Comparison of ENCODE assay signal across 1 cellular context in genomic region chr12:113932411-113933196, GRCh38.
A peak's percentile ranks its signal among the peaks of the same experiment; 100 is the strongest.
TF ChIP-seq lines count a peak whose summit lies in the region.

No MANE protein-coding gene starts in this region.

TF ChIP-seq in K562, 482 proteins besides CTCF, POLR2A, EP300 and RAD21 (continued from another document and continues in another):
- TF ChIP-seq FIP1L1 (IDR thresholded peaks at IDR 0.05; ENCODE audit: low read depth, low read length, poor library complexity, severe bottlenecking): no peak
- TF ChIP-seq ARNT (IDR thresholded peaks at IDR 0.05): peak; percentile 73 to 82
- no peak for TF ChIP-seq TCF7 (IDR thresholded peaks at IDR 0.05; ENCODE audit: borderline replicate concordance)
- TF ChIP-seq CBX3 (IDR thresholded peaks at IDR 0.05; ENCODE audit: borderline replicate concordance in 1 of 2, low read length in 2 of 2): no peak
- peak; percentile 77; the same call in 1 of the 2 replicates for TF ChIP-seq FOSL1 (tag; conservative IDR thresholded peaks at IDR 0.05)
- TF ChIP-seq TAL1 (IDR thresholded peaks at IDR 0.05): peak; percentile 98
- no peak for TF ChIP-seq ASH1L (IDR thresholded peaks at IDR 0.05; ENCODE audit: borderline replicate concordance, low read depth, partially characterized antibody)
- TF ChIP-seq ZNF512 (tag; IDR thresholded peaks at IDR 0.05): no peak
- TF ChIP-seq NFRKB (IDR thresholded peaks at IDR 0.05; ENCODE audit: low read depth): no peak
- no peak for TF ChIP-seq HNRNPL (IDR thresholded peaks at IDR 0.05; ENCODE audit: low read depth, low read length)
- TF ChIP-seq SFPQ (IDR thresholded peaks at IDR 0.05; ENCODE audit: low read depth, low read length): no peak
- TF ChIP-seq NFE2 (IDR thresholded peaks at IDR 0.05; ENCODE audit: low read depth): peak; percentile 26; the same call in 1 of the 2 replicates
- TF ChIP-seq POLR2AphosphoS2 (IDR thresholded peaks at IDR 0.05; ENCODE audit: low read length): no peak
- TF ChIP-seq TARDBP (IDR thresholded peaks at IDR 0.05): peak; percentile 86; the same call in 1 of the 2 replicates
- TF ChIP-seq BCOR (IDR thresholded peaks at IDR 0.05): peak; percentile 62; the same call in 1 of the 2 replicates
- no peak for TF ChIP-seq BCLAF1 (IDR thresholded peaks at IDR 0.05; ENCODE audit: borderline replicate concordance in 1 of 2, control insufficient read depth in 1 of 2, low read depth in 2 of 2, low read length in 1 of 2)
- TF ChIP-seq STAT5A (IDR thresholded peaks at IDR 0.05; ENCODE audit: borderline replicate concordance, low read length): peak; percentile 87
- TF ChIP-seq ELF2 (CRISPR knock-in tag; IDR thresholded peaks at IDR 0.05): no peak
- peak; percentile 41; the same call in 1 of the 2 replicates for TF ChIP-seq ZNF175 (CRISPR knock-in tag; IDR thresholded peaks at IDR 0.05; ENCODE audit: low read depth)
- TF ChIP-seq ZNF407 (IDR thresholded peaks at IDR 0.05; ENCODE audit: low read depth): no peak
- no peak for TF ChIP-seq ZC3H8 (IDR thresholded peaks at IDR 0.05)
- peak; percentile 79 for TF ChIP-seq NEUROD1 (IDR thresholded peaks at IDR 0.05; ENCODE audit: borderline replicate concordance, low read depth, low read length, partially characterized antibody)
- peak; percentile 80; the same call in 1 of the 2 replicates for TF ChIP-seq SMAD3 (CRISPR knock-in tag; conservative IDR thresholded peaks at IDR 0.05)
- no peak for TF ChIP-seq ZSCAN29 (IDR thresholded peaks at IDR 0.05)
- TF ChIP-seq PTTG1 (tag; IDR thresholded peaks at IDR 0.05; ENCODE audit: low read depth): no peak
- no peak for TF ChIP-seq ARID2 (IDR thresholded peaks at IDR 0.05)
- no peak for TF ChIP-seq GTF3C2 (IDR thresholded peaks at IDR 0.05; ENCODE audit: borderline replicate concordance, extremely low read depth, insufficient read length)
- TF ChIP-seq TEAD1 (CRISPR knock-in tag; IDR thresholded peaks at IDR 0.05): peak in 1 of 2 experiments; percentile 56; a peak in 1 of 4 replicates
- no peak for TF ChIP-seq IRF9 (tag; IDR thresholded peaks at IDR 0.05)
- TF ChIP-seq ZNF134 (CRISPR knock-in tag; conservative IDR thresholded peaks at IDR 0.05): no peak
- TF ChIP-seq TAF1 (IDR thresholded peaks at IDR 0.05; ENCODE audit: control insufficient read depth, extremely low read depth, insufficient read depth, low read length, severe bottlenecking): no peak
- no peak for TF ChIP-seq EZH2 (IDR thresholded peaks at IDR 0.05; ENCODE audit: borderline replicate concordance, low read depth, low read length)
- TF ChIP-seq ZNF41 (CRISPR knock-in tag; conservative IDR thresholded peaks at IDR 0.05): no peak
- no peak for TF ChIP-seq TBP (optimal IDR thresholded peaks at IDR 0.05; ENCODE audit: low read depth, low read length)
- TF ChIP-seq DPF2 (IDR thresholded peaks at IDR 0.05): peak; percentile 99
- peak; percentile 97 for TF ChIP-seq GATAD2B (IDR thresholded peaks at IDR 0.05; ENCODE audit: borderline replicate concordance)
